ENCODE assay signal across 11 cellular contexts in genomic region chr1:219862366-219862765, GRCh38.
"Had no signal": no experiment of that assay in that cellular context is flagged by ENCODE, and none has a peak within 500 bp of the region (broad histone marks: within the 10 kb centered on the region; RNA-seq: fewer than 3 reads in every experiment).

No MANE protein-coding gene starts in this region.

- H2AFZ ChIP-seq: GM23248, GM23338 had no signal

- H3K4me2 ChIP-seq: GM23338 had no signal

- DNase-seq: GM23248, GOT3, H7, H9, HCEC 1CT, HFFc6 had no signal

- FAIRE-seq: H1, H54 had no signal

- H3K27ac ChIP-seq: GM23248 had no signal

- ATAC-seq: GM23338, HCT116 had no signal

- H3K4me1 ChIP-seq: HAP-1 had no signal

- H3K9me3 ChIP-seq: HAP-1 had no signal

- H3K36me3 ChIP-seq: HAP-1 had no signal

- H3K9ac ChIP-seq: GM23248 had no signal

- H3K4me3 ChIP-seq: GM23248, GM23338, HAP-1 had no signal
